ENCODE assay signal across 4 cellular contexts in genomic region chr22:47734511-47734910, GRCh38.
"Had no signal": no experiment of that assay in that cellular context is flagged by ENCODE, and none has a peak within 500 bp of the region (broad histone marks: within the 10 kb centered on the region; RNA-seq: fewer than 3 reads in every experiment).

No MANE protein-coding gene starts in this region.

- H3K4me3 Mint-ChIP-seq: GM23338, H9 had no signal

- H3K27ac Mint-ChIP-seq: GM23338, H9 had no signal

- H2AFZ ChIP-seq: GM23338 had no signal

- DNase-seq: H9, HCEC 1CT, IMR-90 had no signal

- H3K4me3 ChIP-seq: GM23338 had no signal

- H3K4me2 ChIP-seq: GM23338 had no signal
